15 cellular contexts compared by ENCODE assay signal in the genomic region with DNA sequence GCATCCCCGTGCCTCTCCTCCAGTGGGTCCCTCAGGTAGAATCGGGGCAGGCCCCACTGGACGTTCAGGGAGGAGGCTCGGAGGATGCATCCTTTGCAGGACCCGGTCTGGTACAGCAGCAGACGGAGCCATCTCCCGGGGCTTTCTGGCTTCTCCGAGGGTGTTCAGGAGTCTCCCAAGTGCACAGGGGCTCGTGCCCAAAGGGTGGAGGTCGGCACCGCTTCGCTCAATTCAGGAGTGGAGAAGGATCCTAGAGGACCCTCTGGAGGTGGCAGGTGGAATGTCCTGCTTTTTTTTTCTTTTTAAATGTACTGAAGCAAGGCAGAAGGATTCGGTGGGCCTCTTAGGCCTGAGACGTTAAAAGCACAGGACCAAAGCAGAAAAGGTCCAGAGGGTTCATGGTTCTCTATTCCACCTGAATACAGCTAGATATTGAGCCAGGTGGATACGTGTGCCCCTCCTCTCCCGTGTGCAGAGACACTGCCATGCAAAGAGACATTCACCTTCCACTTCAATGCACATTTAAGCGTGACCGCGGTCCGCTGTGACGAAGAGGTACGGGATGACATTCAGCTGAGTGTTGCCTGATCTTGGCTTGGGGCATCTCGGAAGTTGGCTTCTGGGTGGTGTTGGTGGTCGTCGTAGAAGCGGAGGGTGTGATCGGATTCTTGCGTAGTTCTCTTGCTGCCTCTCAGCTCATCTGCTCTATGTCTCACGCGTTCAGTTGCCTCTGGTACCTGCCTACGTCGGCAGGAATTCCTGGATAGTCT.
DNase-seq lines count a peak whose midpoint lies in the region; ATAC-seq and TF ChIP-seq lines count a peak whose summit lies in the region.
"Had no signal": no experiment of that assay in that cellular context is flagged by ENCODE, and none has a peak within 500 bp of the region (broad histone marks: within the 10 kb centered on the region; RNA-seq: fewer than 3 reads in every experiment).

No MANE protein-coding gene starts in this region.

- H3F3A ChIP-seq in PC-9 (ENCODE audit: insufficient read depth, low read depth), result peaks cover 10% of the 10 kb centered on the region; the same call in 1 of the 2 replicates

- H3K27ac ChIP-seq in heart right ventricle, result no peak overlapping the region
- H3K27ac ChIP-seq in PC-9, result no peak overlapping the region
- H3K27ac ChIP-seq in osteoblast (ENCODE audit: low read depth, low read length), result no peak overlapping the region
- H3K27ac ChIP-seq in spleen, result no peak overlapping the region
- H3K27ac ChIP-seq: A549, KMS-11 had no signal

- POLR2A ChIA-PET in PC-9 (lab: Charles Lee; ENCODE audit: unreplicated experiment), result no interaction called here

- H3K27me3 ChIP-seq in heart right ventricle, result no peaks in the 10 kb centered on the region
- no peaks in the 10 kb centered on the region for H3K27me3 ChIP-seq in PC-9 (ENCODE audit: insufficient read depth, low read depth)
- peaks cover 3% of the 10 kb centered on the region for H3K27me3 ChIP-seq in osteoblast (ENCODE audit: insufficient read depth, low read length)
- H3K27me3 ChIP-seq in spleen (replicated peaks in 1 of 7), result no peaks in the 10 kb centered on the region

- H3K4me3 ChIP-seq in heart right ventricle, result no peak overlapping the region
- peak overlapping the region; percentile 39; the same call in 1 of the 2 replicates for H3K4me3 ChIP-seq in PC-9
- no peak overlapping the region for H3K4me3 ChIP-seq in osteoblast (ENCODE audit: insufficient read depth, low read length)
- no peak overlapping the region for H3K4me3 ChIP-seq in spleen
- H3K4me3 ChIP-seq: A549 had no signal

- H2AFZ ChIP-seq in PC-9, result no peak overlapping the region
- no peak overlapping the region for H2AFZ ChIP-seq in osteoblast (ENCODE audit: low read length)

- H3K79me2 ChIP-seq in PC-9 (ENCODE audit: low read depth) (no peaks in the 10 kb centered on the region), osteoblast (ENCODE audit: insufficient read depth, low read length) (no peaks in the 10 kb centered on the region)

- WGBS in heart right ventricle, 2 donors, result 96% methylated on average over 24 to 31 of the region's 32 CpGs
- WGBS in spleen, 5 donors, result 90 to 98% (median 95%) methylated on average over 16 to 32 of the region's 32 CpGs

- peaks cover 0 to 12% (median 0%) of the 10 kb centered on the region in 9 donors for H3K4me1 ChIP-seq in heart right ventricle
- peaks cover 22% of the 10 kb centered on the region for H3K4me1 ChIP-seq in PC-9 (replicated peaks; ENCODE audit: insufficient read depth)
- peaks cover 5% of the 10 kb centered on the region for H3K4me1 ChIP-seq in osteoblast (ENCODE audit: insufficient read depth, low read length)
- H3K4me1 ChIP-seq in spleen, result peaks cover 0 to 12% (median 0%) of the 10 kb centered on the region in 6 donors
- H3K4me1 ChIP-seq: A549 had no signal

- intact Hi-C loops in Right ventricle myocardium inferior (cut with DNase I) (no loop called here), heart right ventricle (cut with DNase I) (no loop called here), PC-9 (cut with micrococcal nuclease; ENCODE audit: unreplicated experiment) (no loop called here), spleen (cut with DNase I; ENCODE audit: low total_unique reads) (no loop called here)

- BruUV-seq in PC-9 (replicated peaks; lab: Mats Ljungman, UMichigan), result no TSS peak

- peaks cover 0 to 4% (median 0%) of the 10 kb centered on the region in 11 donors for H3K9me3 ChIP-seq in heart right ventricle
- H3K9me3 ChIP-seq in PC-9 (ENCODE audit: insufficient read depth, low read depth), result no peaks in the 10 kb centered on the region
- no peaks in the 10 kb centered on the region for H3K9me3 ChIP-seq in osteoblast (ENCODE audit: low read depth, low read length)
- H3K9me3 ChIP-seq in spleen, result peaks cover 0 to 16% (median 0%) of the 10 kb centered on the region in 8 donors

- H3K36me3 ChIP-seq in heart right ventricle (no peaks in the 10 kb centered on the region), PC-9 (ENCODE audit: low read depth) (no peaks in the 10 kb centered on the region), osteoblast (ENCODE audit: insufficient read depth, low read length) (no peaks in the 10 kb centered on the region), spleen (no peaks in the 10 kb centered on the region)

- H3K4me2 ChIP-seq in PC-9 (peak overlapping the region; percentile 61), osteoblast (ENCODE audit: insufficient read depth, low read length) (no peak overlapping the region)
- H3K4me2 ChIP-seq: A549, KMS-11 had no signal

- H4K20me1 ChIP-seq in PC-9 (ENCODE audit: insufficient read depth) (no peaks in the 10 kb centered on the region), osteoblast (ENCODE audit: insufficient read depth, low read length) (peaks cover 7% of the 10 kb centered on the region)

- ATAC-seq in Right ventricle myocardium inferior, result no peak
- no peak for ATAC-seq in heart right ventricle
- ATAC-seq: A549, HCT116 had no signal

- CTCF ChIA-PET in PC-9 (lab: Charles Lee), result no interaction called here

- no peak for TF ChIP-seq CTCF in heart right ventricle (IDR thresholded peaks at IDR 0.05)
- TF ChIP-seq CTCF in PC-9 (conservative IDR thresholded peaks at IDR 0.05), result no peak
- no peak for TF ChIP-seq CTCF in osteoblast (IDR thresholded peaks at IDR 0.05; ENCODE audit: extremely low read depth, low read depth, low read length)
- no peak for TF ChIP-seq CTCF in spleen (IDR thresholded peaks at IDR 0.05 in 8 of 11, conservative IDR thresholded peaks at IDR 0.05 in 3 of 11)

- DNase-seq in Right ventricle myocardium inferior (ENCODE audit: missing footprints), result peak; percentile 62
- DNase-seq in heart right ventricle, result no peak
- no peak for DNase-seq in PC-9
- DNase-seq in osteoblast (ENCODE audit: insufficient read length, low spot score, missing footprints), result peak; percentile 51
- peak; percentile 76 for DNase-seq in spleen
- DNase-seq in foreskin melanocyte, result no peak
- DNase-seq in stimulated activated CD4-positive, alpha-beta T cell treated with anti-CD3 and anti-CD28 coated beads, Interleukin-4, amount 100 ng/mL, for 24 hours, result no peak
- DNase-seq: GOT3, NCI-H1092 treated with DMSO at 0.1 percent for 48 hours, NCI-H2029 treated with DMSO at 0.1 percent for 48 hours, NCI-H526, SHP77 had no signal

- H3K9me2 ChIP-seq in PC-9 (ENCODE audit: insufficient read depth), result no peaks in the 10 kb centered on the region

- TF ChIP-seq POLR2A in spleen (IDR thresholded peaks at IDR 0.05), result no peak

Comparison
In these comparisons a context has a peak if more than half of its experiments do, and no peak if none do; other contexts are left out.
1. DNase-seq: peak in Right ventricle myocardium inferior (single experiment), osteoblast (single experiment) and spleen (single experiment); none in heart right ventricle (0 of 2), PC-9 (0 of 2), foreskin melanocyte (single experiment) and stimulated activated CD4-positive, alpha-beta T cell treated with anti-CD3 and anti-CD28 coated beads, Interleukin-4, amount 100 ng/mL, for 24 hours (single experiment).